In the genomic region with DNA sequence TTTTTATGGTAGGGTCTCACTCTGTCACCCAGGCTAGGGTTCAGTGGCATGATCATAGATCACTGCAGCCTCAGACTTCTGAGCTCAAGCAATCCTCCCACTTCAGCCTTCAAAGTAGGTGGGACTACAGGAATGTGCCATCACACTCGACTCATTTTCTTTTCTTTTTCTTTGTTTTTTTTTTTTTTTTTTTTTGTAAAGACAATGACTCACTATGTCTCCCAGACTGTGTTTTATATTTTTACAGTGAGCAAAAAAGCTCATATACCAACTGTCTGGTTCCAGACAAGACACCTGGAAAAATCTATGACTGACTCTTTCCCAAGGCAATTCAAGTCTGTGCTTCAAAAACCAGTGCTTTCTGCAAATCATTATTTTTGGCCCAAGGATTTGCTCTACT, we compare ENCODE assay signal across 16 cellular contexts. TPM values are rescaled to one million over a fixed set of nuclear protein-coding genes. Genes with fewer than 3 reads are reported as not detected.
"Had no signal": no experiment of that assay in that cellular context is flagged by ENCODE, and none has a peak within 500 bp of the region (broad histone marks: within the 10 kb centered on the region; RNA-seq: fewer than 3 reads in every experiment).

No MANE protein-coding gene starts in this region.

- H3K27ac ChIP-seq: esophagus squamous epithelium, heart left ventricle, left lung, testis had no signal

- H3K4me3 ChIP-seq: esophagus squamous epithelium, heart left ventricle, left lung, testis had no signal

- H3K27me3 ChIP-seq: testis had no signal

- ATAC-seq: heart left ventricle, left lung, T-helper 17 cell had no signal

- H3K36me3 ChIP-seq: esophagus squamous epithelium, heart left ventricle, left lung had no signal

- H3K9me3 ChIP-seq: esophagus squamous epithelium, left lung, testis had no signal

- DNase-seq: activated CD4-positive, alpha-beta T cell treated with anti-CD3 and anti-CD28 coated beads, Interleukin-2, amount 10 ng/mL, durations not matched to agents 7 days and 5 days; activated CD4-positive, CD25-positive, alpha-beta regulatory T cell; activated CD8-positive, alpha-beta memory T cell treated with anti-CD3 and anti-CD28 coated beads for 24 hours; activated naive CD4-positive, alpha-beta T cell treated with anti-CD3 and anti-CD28 coated beads for 36 hours; cerebellar nuclear complex; endodermal cell; esophagus squamous epithelium; foreskin fibroblast; heart left ventricle; left lung; mesenchymal stem cell; occipital lobe; stimulated activated CD4-positive, alpha-beta T cell treated with anti-CD3 and anti-CD28 coated beads, Interleukin-15, amount 100 ng/mL, for 24 hours; stimulated activated CD4-positive, alpha-beta T cell treated with anti-CD3 and anti-CD28 coated beads, Interleukin-4, amount 100 ng/mL, for 24 hours; T-helper 17 cell; testis had no signal

- H3K4me1 ChIP-seq: esophagus squamous epithelium, left lung, testis had no signal

RNA-seq across cellular contexts. Expression of a gene that starts 10.8 kb away (rescaled TPM):
- total RNA-seq: activated CD4-positive, alpha-beta T cell treated with anti-CD3 and anti-CD28 coated beads, Interleukin-2, amount 10 ng/mL, durations not matched to agents 7 days and 5 days; T-helper 17 cell had no signal
